In the genomic region with DNA sequence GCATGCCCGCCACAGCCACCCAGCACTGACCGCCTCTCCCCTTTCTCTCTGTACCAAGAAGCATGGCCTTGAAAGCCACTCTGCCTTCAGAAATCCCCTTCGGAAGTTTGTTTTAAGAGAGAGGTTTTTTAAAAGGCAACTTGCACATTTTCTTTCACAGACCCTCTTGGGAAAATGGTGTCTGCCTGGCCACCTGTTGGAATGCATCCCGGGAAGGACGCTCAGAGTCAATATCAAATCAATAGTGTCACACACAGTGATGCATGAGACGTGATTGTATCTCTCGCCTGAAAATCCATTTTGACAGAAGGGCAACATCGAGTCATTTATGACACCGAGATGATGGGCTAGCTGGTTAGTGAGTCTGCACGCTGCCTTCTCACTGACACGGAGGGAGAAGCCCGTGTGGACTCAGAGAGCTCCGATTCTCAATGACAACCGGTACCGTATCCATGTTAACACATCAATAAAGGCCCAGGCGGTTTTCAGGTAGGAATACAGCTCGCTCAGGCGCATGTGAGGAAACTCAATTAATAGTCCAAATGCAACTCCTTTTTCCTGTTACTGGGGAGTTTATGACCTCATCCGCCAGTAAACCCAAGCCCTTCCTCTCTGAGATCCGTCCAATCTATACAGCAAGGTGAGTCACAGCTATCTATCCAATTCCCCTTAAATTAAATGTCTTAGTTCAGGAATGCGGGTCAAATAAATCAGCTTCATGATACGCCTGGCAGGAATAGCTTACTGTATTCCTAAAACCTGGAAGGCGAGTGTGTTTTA, we compare ENCODE assay signal across 31 cellular contexts.
"Had no signal": no experiment of that assay in that cellular context is flagged by ENCODE, and none has a peak within 500 bp of the region (broad histone marks: within the 10 kb centered on the region; RNA-seq: fewer than 3 reads in every experiment).

No MANE protein-coding gene starts in this region.

- H3K4me1 Mint-ChIP-seq: activated B cell treated with CpG ODN at 0.5 μM for 24 hours; activated naive CD4-positive, alpha-beta T cell treated with anti-CD3 and anti-CD28 coated beads, Interleukin-2, amount 10 ng/mL, durations not matched to agents 7 days and 5 days; activated naive CD8-positive, alpha-beta T cell treated with anti-CD3 and anti-CD28 coated beads, Interleukin-2, amount 10 ng/mL, durations not matched to agents 7 days and 5 days; T-helper 17 cell had no signal

- H3K4me1 ChIP-seq: ascending aorta, breast epithelium, colonic mucosa, esophagus squamous epithelium, gastroesophageal sphincter had no signal

- H3K27me3 ChIP-seq: ascending aorta, breast epithelium, colonic mucosa, esophagus squamous epithelium had no signal

- H3K36me3 ChIP-seq: ascending aorta, breast epithelium, cardiac muscle cell, colonic mucosa, esophagus squamous epithelium, gastroesophageal sphincter, WERI-Rb-1 had no signal

- H3K4me3 ChIP-seq: ascending aorta, breast epithelium, cardiac muscle cell, colonic mucosa, esophagus squamous epithelium, gastroesophageal sphincter had no signal

- H3K9me3 Mint-ChIP-seq: activated naive CD4-positive, alpha-beta T cell treated with anti-CD3 and anti-CD28 coated beads, Interleukin-2, amount 10 ng/mL, durations not matched to agents 7 days and 5 days; activated naive CD4-positive, alpha-beta T cell treated with anti-CD3 and anti-CD28 coated beads, Interleukin-2, amount 50 U/mL, for 72 hours; activated naive CD8-positive, alpha-beta T cell treated with anti-CD3 and anti-CD28 coated beads, Interleukin-2, amount 10 ng/mL, durations not matched to agents 7 days and 5 days; activated T-helper 1 cell treated with anti-CD3 and anti-CD28 coated beads, Interleukin-12 subunit alpha, Interleukin-12 subunit beta, Interleukin-2, Interleukin-4 antibody, amounts not matched to agents 30 ng/mL and 10 ng/mL and 1 ng/mL, durations not matched to agents 14 hours and 24 hours and 36 hours; activated T-helper 2 cell treated with anti-CD3 and anti-CD28 coated beads, Interferon-gamma antibody, Interleukin-2, Interleukin-4, amounts not matched to agents 10 μg/mL and 5 μg/mL and 100 μg/mL, durations not matched to agents 14 hours and 24 hours and 36 hours; T-helper 2 cell treated with Interferon-gamma antibody and Interleukin-4, amounts not matched to agents 5 μg/mL and 100 μg/mL, for 36 hours had no signal

- H3K27ac Mint-ChIP-seq: activated B cell treated with CpG ODN at 0.5 μM for 24 hours; activated CD8-positive, alpha-beta T cell treated with anti-CD3 and anti-CD28 coated beads for 36 hours; activated naive CD4-positive, alpha-beta T cell treated with anti-CD3 and anti-CD28 coated beads, Interleukin-2, amount 10 ng/mL, durations not matched to agents 7 days and 5 days; activated naive CD4-positive, alpha-beta T cell treated with anti-CD3 and anti-CD28 coated beads, Interleukin-2, amount 50 U/mL, for 72 hours; activated naive CD8-positive, alpha-beta T cell treated with anti-CD3 and anti-CD28 coated beads, Interleukin-2, amount 10 ng/mL, durations not matched to agents 7 days and 5 days; activated T-helper 1 cell treated with anti-CD3 and anti-CD28 coated beads, Interleukin-12 subunit alpha, Interleukin-12 subunit beta, Interleukin-2, Interleukin-4 antibody, amounts not matched to agents 30 ng/mL and 10 ng/mL and 1 ng/mL, durations not matched to agents 14 hours and 24 hours and 36 hours; activated T-helper 2 cell treated with anti-CD3 and anti-CD28 coated beads, Interferon-gamma antibody, Interleukin-2, Interleukin-4, amounts not matched to agents 10 μg/mL and 5 μg/mL and 100 μg/mL, durations not matched to agents 14 hours and 24 hours and 36 hours; brain; T-helper 17 cell; T-helper 2 cell treated with Interferon-gamma antibody and Interleukin-4, amounts not matched to agents 5 μg/mL and 100 μg/mL, for 36 hours had no signal

- H3K27ac ChIP-seq: ascending aorta, breast epithelium, cardiac muscle cell, colonic mucosa, epithelial cell of prostate, esophagus squamous epithelium, gastroesophageal sphincter, WERI-Rb-1 had no signal

- DNase-seq: activated B cell treated with CpG ODN at 0.5 μM for 24 hours; activated CD4-positive, alpha-beta T cell treated with anti-CD3 and anti-CD28 coated beads for 48 hours; activated CD4-positive, alpha-beta T cell treated with anti-CD3 and anti-CD28 coated beads, Interleukin-2, amount 50 U/mL, for 1 hour; activated CD4-positive, alpha-beta T cell treated with anti-CD3 and anti-CD28 coated beads, Interleukin-2, amount 50 U/mL, for 48 hours; activated CD8-positive, alpha-beta memory T cell treated with anti-CD3 and anti-CD28 coated beads for 24 hours; activated CD8-positive, alpha-beta T cell treated with anti-CD3 and anti-CD28 coated beads for 36 hours; activated effector memory CD4-positive, alpha-beta T cell treated with anti-CD3 and anti-CD28 coated beads, Interleukin-2, amount 50 U/mL, for 16 hours; activated naive CD4-positive, alpha-beta T cell treated with anti-CD3 and anti-CD28 coated beads, Interleukin-2, amount 10 ng/mL, durations not matched to agents 7 days and 5 days; activated naive CD8-positive, alpha-beta T cell treated with anti-CD3 and anti-CD28 coated beads, Interleukin-2, amount 10 ng/mL, durations not matched to agents 7 days and 5 days; activated T-cell treated with anti-CD3 and anti-CD28 coated beads, Interleukin-2, amount 50 U/mL, for 48 hours; central memory CD4-positive, alpha-beta T cell; cerebellar nuclear complex; colonic mucosa; effector CD8-positive, alpha-beta T cell; esophagus squamous epithelium; foreskin melanocyte; T-helper 1 cell; T-helper 17 cell; T1000; WERI-Rb-1 had no signal

- H3K9me3 ChIP-seq: ascending aorta, breast epithelium, colonic mucosa had no signal

- H3K36me3 Mint-ChIP-seq: activated naive CD4-positive, alpha-beta T cell treated with anti-CD3 and anti-CD28 coated beads, Interleukin-2, amount 10 ng/mL, durations not matched to agents 7 days and 5 days; activated naive CD4-positive, alpha-beta T cell treated with anti-CD3 and anti-CD28 coated beads, Interleukin-2, amount 50 U/mL, for 72 hours; activated naive CD8-positive, alpha-beta T cell treated with anti-CD3 and anti-CD28 coated beads, Interleukin-2, amount 10 ng/mL, durations not matched to agents 7 days and 5 days; brain had no signal

- H3K4me3 Mint-ChIP-seq: activated B cell treated with CpG ODN at 0.5 μM for 24 hours; activated CD8-positive, alpha-beta T cell treated with anti-CD3 and anti-CD28 coated beads for 36 hours; activated naive CD4-positive, alpha-beta T cell treated with anti-CD3 and anti-CD28 coated beads, Interleukin-2, amount 10 ng/mL, durations not matched to agents 7 days and 5 days; activated naive CD8-positive, alpha-beta T cell treated with anti-CD3 and anti-CD28 coated beads, Interleukin-2, amount 10 ng/mL, durations not matched to agents 7 days and 5 days; activated T-helper 1 cell treated with anti-CD3 and anti-CD28 coated beads, Interleukin-12 subunit alpha, Interleukin-12 subunit beta, Interleukin-2, Interleukin-4 antibody, amounts not matched to agents 30 ng/mL and 10 ng/mL and 1 ng/mL, durations not matched to agents 14 hours and 24 hours and 36 hours; brain; T-helper 17 cell; T-helper 2 cell treated with Interferon-gamma antibody and Interleukin-4, amounts not matched to agents 5 μg/mL and 100 μg/mL, for 36 hours had no signal

- ATAC-seq: activated CD4-positive, CD25-positive, alpha-beta regulatory T cell treated with anti-CD3 and anti-CD28 coated beads, Interleukin-2, amount 50 U/mL, for 24 hours; activated CD8-positive, alpha-beta T cell treated with anti-CD3 and anti-CD28 coated beads for 36 hours; activated naive CD4-positive, alpha-beta T cell treated with anti-CD3 and anti-CD28 coated beads, Interleukin-2, amount 50 U/mL, for 72 hours; gastroesophageal sphincter; T-helper 17 cell had no signal
